ENCODE assay signal across 1 cellular context in genomic region chr11:79087957-79088318, GRCh38.
TF ChIP-seq lines count a peak whose summit lies in the region.

No MANE protein-coding gene starts in this region.

TF ChIP-seq in SK-N-SH treated with all-trans-retinoic acid at 6 μM for 48 hours, 23 proteins besides CTCF, POLR2A, EP300 and RAD21 (continued from another document):
- no peak for TF ChIP-seq TSHZ2 (CRISPR knock-in tag; IDR thresholded peaks at IDR 0.05)
- TF ChIP-seq OSR1 (CRISPR knock-in tag; IDR thresholded peaks at IDR 0.05), result no peak
- no peak for TF ChIP-seq ZNF70 (CRISPR knock-in tag; IDR thresholded peaks at IDR 0.05)
- no peak for TF ChIP-seq SNAI2 (CRISPR knock-in tag; IDR thresholded peaks at IDR 0.05)
- TF ChIP-seq PATZ1 (CRISPR knock-in tag; IDR thresholded peaks at IDR 0.05; ENCODE audit: borderline replicate concordance), result no peak
TF ChIP-seq in SK-N-SH treated with all-trans-retinoic acid at 6 μM for 48 hours: peak in this region for 0.
